Comparison of ENCODE assay signal across 16 cellular contexts in the genomic region with DNA sequence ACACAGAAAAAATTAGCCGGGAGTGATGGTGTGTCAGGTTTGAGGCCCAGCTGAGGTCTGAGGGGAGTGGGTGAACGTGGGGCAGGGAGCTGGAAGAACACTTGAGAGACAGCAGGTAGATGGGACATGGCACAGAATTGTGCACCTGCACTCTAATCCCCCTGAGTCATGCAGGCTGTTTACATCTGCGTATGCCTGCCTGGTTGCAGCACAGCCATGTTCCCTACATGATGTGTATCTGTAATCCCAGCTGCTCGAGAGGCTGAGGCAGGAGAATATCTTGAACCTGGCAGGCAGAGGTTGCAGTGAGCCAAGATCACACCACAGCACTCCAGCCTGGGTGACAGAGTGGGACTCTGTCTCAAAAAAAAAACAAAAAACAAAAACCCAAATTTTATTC.
"Had no signal": no experiment of that assay in that cellular context is flagged by ENCODE, and none has a peak within 500 bp of the region (broad histone marks: within the 10 kb centered on the region; RNA-seq: fewer than 3 reads in every experiment).

No MANE protein-coding gene starts in this region.

- H3K27me3 ChIP-seq: adrenal gland, body of pancreas, esophagus muscularis mucosa, left lung, stomach, thyroid gland had no signal

- H3K27ac Mint-ChIP-seq: activated naive CD4-positive, alpha-beta T cell treated with anti-CD3 and anti-CD28 coated beads, Interleukin-2, amount 10 ng/mL, durations not matched to agents 7 days and 5 days; activated T-helper 2 cell treated with anti-CD3 and anti-CD28 coated beads, Interferon-gamma antibody, Interleukin-2, Interleukin-4, amounts not matched to agents 10 μg/mL and 5 μg/mL and 100 μg/mL, durations not matched to agents 14 hours and 24 hours and 36 hours; memory B cell; nephron had no signal

- H3K27ac ChIP-seq: adrenal gland, body of pancreas, esophagus muscularis mucosa, left lung, stomach, thyroid gland had no signal

- H3K9me3 Mint-ChIP-seq: activated naive CD4-positive, alpha-beta T cell treated with anti-CD3 and anti-CD28 coated beads, Interleukin-2, amount 10 ng/mL, durations not matched to agents 7 days and 5 days; activated T-helper 2 cell treated with anti-CD3 and anti-CD28 coated beads, Interferon-gamma antibody, Interleukin-2, Interleukin-4, amounts not matched to agents 10 μg/mL and 5 μg/mL and 100 μg/mL, durations not matched to agents 14 hours and 24 hours and 36 hours; central memory CD8-positive, alpha-beta T cell; memory B cell had no signal

- H3K36me3 Mint-ChIP-seq: activated naive CD4-positive, alpha-beta T cell treated with anti-CD3 and anti-CD28 coated beads, Interleukin-2, amount 10 ng/mL, durations not matched to agents 7 days and 5 days; memory B cell had no signal

- H3K4me1 ChIP-seq: adrenal gland, body of pancreas, esophagus muscularis mucosa, left lung, stomach had no signal

- H3K4me1 Mint-ChIP-seq: activated naive CD4-positive, alpha-beta T cell treated with anti-CD3 and anti-CD28 coated beads, Interleukin-2, amount 10 ng/mL, durations not matched to agents 7 days and 5 days; central memory CD8-positive, alpha-beta T cell; memory B cell had no signal

- H3K9me3 ChIP-seq: adrenal gland, body of pancreas, esophagus muscularis mucosa, left lung, stomach, thyroid gland had no signal

- H3K4me3 ChIP-seq: adrenal gland, body of pancreas, esophagus muscularis mucosa, left lung, stomach, thyroid gland had no signal

- H3K4me3 Mint-ChIP-seq: activated naive CD4-positive, alpha-beta T cell treated with anti-CD3 and anti-CD28 coated beads, Interleukin-2, amount 10 ng/mL, durations not matched to agents 7 days and 5 days; central memory CD8-positive, alpha-beta T cell; memory B cell; nephron had no signal

- DNase-seq: activated CD4-positive, CD25-positive, alpha-beta regulatory T cell; activated naive CD4-positive, alpha-beta T cell treated with anti-CD3 and anti-CD28 coated beads, Interleukin-2, amount 10 ng/mL, durations not matched to agents 7 days and 5 days; adrenal gland; body of pancreas; dermis blood vessel endothelial cell; islet precursor cell; left lung; stimulated activated CD4-positive, alpha-beta T cell treated with anti-CD3 and anti-CD28 coated beads, Interleukin-4, amount 100 ng/mL, for 4 hours; stomach; T-helper 2 cell; thyroid gland had no signal

- H3K36me3 ChIP-seq: adrenal gland, esophagus muscularis mucosa, left lung, stomach, thyroid gland had no signal

- ATAC-seq: body of pancreas, left lung had no signal
